ENCODE assay signal across 12 cellular contexts in genomic region chr5:44387911-44388310, GRCh38. TPM values are rescaled to one million over a fixed set of nuclear protein-coding genes. Genes with fewer than 3 reads are reported as not detected.
DNase-seq lines count a peak whose midpoint lies in the region; FAIRE-seq and TF ChIP-seq lines count a peak whose summit lies in the region.
"Had no signal": no experiment of that assay in that cellular context is flagged by ENCODE, and none has a peak within 500 bp of the region (broad histone marks: within the 10 kb centered on the region; RNA-seq: fewer than 3 reads in every experiment).

No MANE protein-coding gene starts in this region.

- H3K4me1 ChIP-seq in astrocyte (ENCODE audit: insufficient read depth, low read length), result no peaks in the 10 kb centered on the region
- H3K4me1 ChIP-seq in right atrium auricular region, result peaks cover 0 to 20% of the 10 kb centered on the region in 2 donors

- H3K4me3 ChIP-seq in astrocyte (ENCODE audit: insufficient read depth, low read depth, low read length), result no peak overlapping the region
- peak overlapping the region; percentile 33 to 46 for H3K4me3 ChIP-seq in right atrium auricular region
- H3K4me3 ChIP-seq: PC-9 had no signal

- H3K27me3 Mint-ChIP-seq in astrocyte (ENCODE audit: low read depth, unreplicated experiment) (peaks cover 57% of the 10 kb centered on the region), nephron progenitor cell (ENCODE audit: low read depth, poor library complexity) (peaks cover 3% of the 10 kb centered on the region), type B pancreatic cell (peaks cover 77% of the 10 kb centered on the region)

- no peaks in the 10 kb centered on the region for H3K9me3 ChIP-seq in astrocyte (ENCODE audit: insufficient read depth, low read depth, low read length)
- H3K9me3 ChIP-seq in right atrium auricular region, result no peaks in the 10 kb centered on the region

- H3K4me2 ChIP-seq in astrocyte (ENCODE audit: low read length), result no peak overlapping the region
- H3K4me2 ChIP-seq: PC-9 had no signal

- no peak overlapping the region for H3K9ac ChIP-seq in astrocyte (ENCODE audit: low read length)

- no peak for FAIRE-seq in astrocyte (lab: Jason Lieb, UNC)

- H3K36me3 ChIP-seq in astrocyte (ENCODE audit: insufficient read depth, low read length), result no peaks in the 10 kb centered on the region
- H3K36me3 ChIP-seq in right atrium auricular region, result no peaks in the 10 kb centered on the region

- no peak for DNase-seq in astrocyte (ENCODE audit: low read depth)
- DNase-seq in right atrium auricular region (ENCODE audit: low spot score), result no peak
- peak; percentile 60 for DNase-seq in nephron progenitor cell
- no peak for DNase-seq in type B pancreatic cell (ENCODE audit: extremely low spot score, unreplicated experiment)
- no peak for DNase-seq in activated CD4-positive, alpha-beta T cell treated with anti-CD3 and anti-CD28 coated beads for 48 hours
- no peak for DNase-seq in NK-92 treated with Interleukin-12 subunit alpha and Interleukin-12 subunit beta, amount 100 ng/mL, for 24 hours (lab: John Stamatoyannopoulos, UW)
- DNase-seq in A172 (ENCODE audit: low spot score), result no peak
- DNase-seq: CD4-positive, CD25-positive, alpha-beta regulatory T cell; PC-9; stimulated activated CD4-positive, alpha-beta T cell treated with anti-CD3 and anti-CD28 coated beads, Interleukin-12 subunit alpha, Interleukin-12 subunit beta, amount 100 ng/mL, for 4 hours had no signal

- peaks cover 14% of the 10 kb centered on the region for H3K4me1 Mint-ChIP-seq in astrocyte (ENCODE audit: low read depth, unreplicated experiment)
- H3K4me1 Mint-ChIP-seq in nephron progenitor cell, result peaks cover 68% of the 10 kb centered on the region
- H3K4me1 Mint-ChIP-seq in type B pancreatic cell (ENCODE audit: unreplicated experiment), result peaks cover 54% of the 10 kb centered on the region

- H3K27ac Mint-ChIP-seq in astrocyte (ENCODE audit: unreplicated experiment), result peak overlapping the region; percentile 14
- peak overlapping the region; percentile 65 for H3K27ac Mint-ChIP-seq in nephron progenitor cell
- no peak overlapping the region for H3K27ac Mint-ChIP-seq in type B pancreatic cell
- H3K27ac Mint-ChIP-seq: CD4-positive, CD25-positive, alpha-beta regulatory T cell; T-helper 2 cell treated with Interferon-gamma antibody and Interleukin-4, amounts not matched to agents 5 μg/mL and 100 μg/mL, for 36 hours had no signal

- H3K27me3 ChIP-seq in astrocyte (ENCODE audit: insufficient read depth, low read length) (peaks cover 36% of the 10 kb centered on the region), right atrium auricular region (peaks cover 0 to 12% of the 10 kb centered on the region in 2 donors)

- H2AFZ ChIP-seq in astrocyte (ENCODE audit: low read depth, low read length), result no peak overlapping the region

- H3K9me3 Mint-ChIP-seq in astrocyte (ENCODE audit: unreplicated experiment), result no peaks in the 10 kb centered on the region
- no peaks in the 10 kb centered on the region for H3K9me3 Mint-ChIP-seq in nephron progenitor cell
- H3K9me3 Mint-ChIP-seq in type B pancreatic cell, result no peaks in the 10 kb centered on the region
- H3K9me3 Mint-ChIP-seq: T-helper 2 cell treated with Interferon-gamma antibody and Interleukin-4, amounts not matched to agents 5 μg/mL and 100 μg/mL, for 36 hours had no signal

- H4K20me1 ChIP-seq in astrocyte (ENCODE audit: insufficient read depth, low read length), result no peaks in the 10 kb centered on the region

- peaks cover 4% of the 10 kb centered on the region for H3K36me3 Mint-ChIP-seq in astrocyte (ENCODE audit: low read depth, unreplicated experiment)
- no peaks in the 10 kb centered on the region for H3K36me3 Mint-ChIP-seq in nephron progenitor cell (ENCODE audit: low read depth)
- no peaks in the 10 kb centered on the region for H3K36me3 Mint-ChIP-seq in type B pancreatic cell
- H3K36me3 Mint-ChIP-seq: CD4-positive, CD25-positive, alpha-beta regulatory T cell had no signal

- H3K79me2 ChIP-seq in astrocyte (ENCODE audit: insufficient read depth, low read length), result no peaks in the 10 kb centered on the region

- TF ChIP-seq CTCF in astrocyte (IDR thresholded peaks at IDR 0.05; ENCODE audit: insufficient read depth, low read depth, low read length), result no peak
- no peak for TF ChIP-seq CTCF in right atrium auricular region (IDR thresholded peaks at IDR 0.05)
- no peak for TF ChIP-seq CTCF in nephron progenitor cell (IDR thresholded peaks at IDR 0.05)
- TF ChIP-seq CTCF in type B pancreatic cell (conservative IDR thresholded peaks at IDR 0.05), result no peak

- H3K27ac ChIP-seq in astrocyte (ENCODE audit: low read depth, low read length) (no peak overlapping the region), right atrium auricular region (no peak overlapping the region)
- H3K27ac ChIP-seq: PC-9 had no signal

- H3K4me3 Mint-ChIP-seq in astrocyte (ENCODE audit: unreplicated experiment), result peak overlapping the region; percentile 88
- H3K4me3 Mint-ChIP-seq in nephron progenitor cell, result peak overlapping the region; percentile 95
- H3K4me3 Mint-ChIP-seq in type B pancreatic cell, result peak overlapping the region; percentile 89
- H3K4me3 Mint-ChIP-seq: T-helper 2 cell treated with Interferon-gamma antibody and Interleukin-4, amounts not matched to agents 5 μg/mL and 100 μg/mL, for 36 hours had no signal

RNA-seq across cellular contexts. Expression of gene FGF10, which starts 1.3 kb away (rescaled TPM):
- not detected in 2 replicates for total RNA-seq in astrocyte
- under 1 TPM; 0.19 to 0.75 TPM for total RNA-seq in right atrium auricular region
- 1.5 and 9.8 TPM in 2 replicates for total RNA-seq in type B pancreatic cell (ENCODE audit: low replicate concordance)
- total RNA-seq in A172 (2014; rRNA removed; shearing (Covaris generic)), result 0.16 and 0.62 TPM in 2 replicates
- total RNA-seq: CD4-positive, CD25-positive, alpha-beta regulatory T cell; dermis microvascular lymphatic vessel endothelial cell; PC-9 had no signal
